In genomic region chr9:113401027-113401792, GRCh38 we compare ENCODE assay signal across 8 cellular contexts. TPM values are rescaled to one million over a fixed set of nuclear protein-coding genes. Genes with fewer than 3 reads are reported as not detected.
DNase-seq lines count a peak whose midpoint lies in the region; ATAC-seq, FAIRE-seq and TF ChIP-seq lines count a peak whose summit lies in the region.

TSS of gene ALAD (minus strand) at chr9:113401284. CDS start at chr9:113393559, 7,725 bp downstream.

- H3K9me3 ChIP-seq in kidney (ENCODE audit: control insufficient read depth in 1 of 2, low read length in 2 of 2): no peaks in the 10 kb centered on the region

- H3K36me3 ChIP-seq in kidney (ENCODE audit: control insufficient read depth in 1 of 2, insufficient read depth in 2 of 2, low read length in 2 of 2): no peaks in the 10 kb centered on the region

- peak; percentile 99 for DNase-seq in Ammon's horn (ENCODE audit: low spot score)
- peak; percentile 80 for DNase-seq in NCI-H446 treated with DMSO at 0.1 percent for 48 hours (lab: John Stamatoyannopoulos, UW)
- DNase-seq in cerebellar cortex (ENCODE audit: low spot score): peak; percentile 99
- DNase-seq in kidney: peak; percentile 100
- DNase-seq in stimulated activated CD4-positive, alpha-beta T cell treated with anti-CD3 and anti-CD28 coated beads, Interleukin-15, amount 100 ng/mL, for 24 hours: peak; percentile 100

- intact Hi-C loops in kidney (cut with DNase I): no loop called here

- H3K4me1 ChIP-seq in kidney (ENCODE audit: control insufficient read depth in 1 of 2, insufficient read depth in 1 of 2, low read depth in 1 of 2, low read length in 2 of 2): peaks cover 10 to 17% of the 10 kb centered on the region in 2 donors

- H3K9ac ChIP-seq in kidney (ENCODE audit: low read length in 2 of 2): peak within 1 kb of the TSS; percentile 72 to 78

- ATAC-seq in GM19043 (IDR thresholded peaks at IDR 0.05; ENCODE audit: low read depth, unreplicated experiment) (peak; percentile 99), HG03378 (IDR thresholded peaks at IDR 0.05; ENCODE audit: unreplicated experiment) (peak; percentile 87)
- peak; percentile 99 for ATAC-seq in activated CD4-positive, CD25-positive, alpha-beta regulatory T cell treated with anti-CD3 and anti-CD28 coated beads, Interleukin-2, amount 50 U/mL, for 24 hours

- TF ChIP-seq CTCF in kidney (IDR thresholded peaks at IDR 0.05; ENCODE audit: borderline replicate concordance, extremely low read depth, insufficient read depth): peak; percentile 82

- H3K4me3 ChIP-seq in kidney (ENCODE audit: low read length in 2 of 2): peak within 1 kb of the TSS; percentile 80 to 81

- FAIRE-seq in kidney (lab: Jason Lieb, UNC): peak; percentile 92

- H3K27ac ChIP-seq in kidney (ENCODE audit: low read depth in 2 of 2, low read length in 2 of 2): peak within 1 kb of the TSS; percentile 17 to 68

RNA-seq across cellular contexts. Expression of gene ALAD, which starts in this region (rescaled TPM):
- total RNA-seq in kidney: 35.4 TPM
- 64.1 TPM for polyA plus RNA-seq in kidney (ENCODE audit: insufficient read depth, low read depth, low replicate concordance)

Comparison
In these comparisons a context has a peak if more than half of its experiments do, and no peak if none do; other contexts are left out.
1. Peak in every context shown above with its lines: DNase-seq, ATAC-seq, H3K4me3 ChIP-seq and H3K27ac ChIP-seq.